1 cellular context compared by ENCODE assay signal in genomic region chr6:157221049-157221816, GRCh38.
TF ChIP-seq lines count a peak whose summit lies in the region.

No MANE protein-coding gene starts in this region.

TF ChIP-seq in K562, 482 proteins besides CTCF, POLR2A, EP300 and RAD21 (continued from another document):
- TF ChIP-seq STAG1 (CRISPR knock-in tag; IDR thresholded peaks at IDR 0.05; ENCODE audit: borderline replicate concordance) (no peak), RBM14 (IDR thresholded peaks at IDR 0.05; ENCODE audit: borderline replicate concordance, insufficient read depth, low read depth, low read length) (no peak)
